ENCODE assay signal across 8 cellular contexts in genomic region chr1:232628335-232629214, GRCh38. TPM values are rescaled to one million over a fixed set of nuclear protein-coding genes. Genes with fewer than 3 reads are reported as not detected.
A peak's percentile ranks its signal among the peaks of the same experiment; 100 is the strongest.
DNase-seq lines count a peak whose midpoint lies in the region; ATAC-seq and TF ChIP-seq lines count a peak whose summit lies in the region.

No MANE protein-coding gene starts in this region.

- H3K9ac ChIP-seq in HUES64 (ENCODE audit: low read depth, low read length), result peak overlapping the region; percentile 55; the same call in 1 of the 2 replicates

- H3K27me3 ChIP-seq in CD8-positive, alpha-beta T cell (ENCODE audit: insufficient read depth, low read length), result peaks cover 5% of the 10 kb centered on the region
- peaks cover 37% of the 10 kb centered on the region for H3K27me3 ChIP-seq in HUES64 (ENCODE audit: insufficient read depth, low read length)
- no peaks in the 10 kb centered on the region for H3K27me3 ChIP-seq in ovary

- H3K4me1 ChIP-seq in CD8-positive, alpha-beta T cell (ENCODE audit: insufficient read depth, low read length), result peaks cover 9% of the 10 kb centered on the region
- H3K4me1 ChIP-seq in HUES64 (ENCODE audit: insufficient read depth, low read length), result peaks cover 28% of the 10 kb centered on the region
- no peaks in the 10 kb centered on the region for H3K4me1 ChIP-seq in ovary (ENCODE audit: insufficient read depth)

- peaks cover 24% of the 10 kb centered on the region for H3K27me3 Mint-ChIP-seq in CD8-positive, alpha-beta T cell (ENCODE audit: low read depth)

- no peaks in the 10 kb centered on the region for H3K36me3 ChIP-seq in CD8-positive, alpha-beta T cell (ENCODE audit: insufficient read depth, low read length)
- no peaks in the 10 kb centered on the region for H3K36me3 ChIP-seq in HUES64 (ENCODE audit: insufficient read depth, low read length)
- no peaks in the 10 kb centered on the region for H3K36me3 ChIP-seq in ovary

- intact Hi-C loops in CD8-positive, alpha-beta T cell (cut with DNase I, micrococcal nuclease), result loop anchor here (5.0 to 10.0 kb wide), 3 partner anchors 174 to 1291 kb away; partner anchors contain the start of genes EXOC8 (in 1 of the 2) and SPRTN (in 1 of the 2)
- intact Hi-C loops in ovary (cut with DNase I), result loop anchor here in 1 of 4 donors (5.0 kb wide), 1 partner anchor 761 kb away; no protein-coding TSS in a partner anchor

- no peaks in the 10 kb centered on the region for H3K9me3 ChIP-seq in CD8-positive, alpha-beta T cell (ENCODE audit: low read length)
- H3K9me3 ChIP-seq in HUES64 (ENCODE audit: insufficient read depth, low read depth, low read length), result no peaks in the 10 kb centered on the region
- no peaks in the 10 kb centered on the region for H3K9me3 ChIP-seq in ovary

- CTCF ChIA-PET in CD8-positive, alpha-beta T cell (lab: Charles Lee), result interaction anchor here (1.0 to 3.0 kb wide), 9 partner anchors 9 to 872 kb away, joined by 3 to 24 read pairs (median 5); no protein-coding TSS in a partner anchor

- POLR2A ChIA-PET in CD8-positive, alpha-beta T cell (lab: Charles Lee), result no interaction called here

- H3K4me3 ChIP-seq in CD8-positive, alpha-beta T cell (ENCODE audit: low read depth, low read length), result no peak overlapping the region
- H3K4me3 ChIP-seq in HUES64 (ENCODE audit: low read length) (peak overlapping the region; percentile 78), ovary (peak overlapping the region; percentile 73)

- no peak for ATAC-seq in CD8-positive, alpha-beta T cell
- ATAC-seq in HG02798 (IDR thresholded peaks at IDR 0.05; ENCODE audit: poor library complexity, unreplicated experiment), result no peak
- no peak for ATAC-seq in HG02678 (IDR thresholded peaks at IDR 0.05; ENCODE audit: unreplicated experiment)

- H3K27ac Mint-ChIP-seq in CD8-positive, alpha-beta T cell, result no peak overlapping the region

- peak overlapping the region; percentile 83 for H3K4me3 Mint-ChIP-seq in CD8-positive, alpha-beta T cell

- no peak overlapping the region for H3K27ac ChIP-seq in CD8-positive, alpha-beta T cell (ENCODE audit: low read depth, low read length)
- H3K27ac ChIP-seq in HUES64 (ENCODE audit: low read depth, low read length) (no peak overlapping the region), VCaP (peak overlapping the region; percentile 84), ovary (peak overlapping the region in 1 of 2 donors; percentile 3)

- TF ChIP-seq EP300 in ovary (IDR thresholded peaks at IDR 0.05), result no peak

- no peaks in the 10 kb centered on the region for H3K36me3 Mint-ChIP-seq in CD8-positive, alpha-beta T cell

- WGBS in HUES64, result 12% methylated on average over 9 of the region's 11 CpGs
- WGBS in ovary, 3 donors, result 5 to 13% (median 8%) methylated on average over 11 of the region's 11 CpGs

- no peaks in the 10 kb centered on the region for H3K9me3 Mint-ChIP-seq in CD8-positive, alpha-beta T cell

- DNase-seq in CD8-positive, alpha-beta T cell, result no peak
- DNase-seq in fibroblast of peridontal ligament (ENCODE audit: extremely low read depth) (peak; percentile 74), ovary (no peak), middle frontal gyrus (ENCODE audit: extremely low spot score, low spot score) (no peak)

- peaks cover 22% of the 10 kb centered on the region for H3K4me1 Mint-ChIP-seq in CD8-positive, alpha-beta T cell (ENCODE audit: low read depth)

- no peak for TF ChIP-seq POLR2A in ovary (IDR thresholded peaks at IDR 0.05)

- no peak for TF ChIP-seq CTCF in CD8-positive, alpha-beta T cell (IDR thresholded peaks at IDR 0.05)
- TF ChIP-seq CTCF in VCaP (conservative IDR thresholded peaks at IDR 0.05) (peak; percentile 65), ovary (IDR thresholded peaks at IDR 0.05) (peak in 1 of 3 donors; percentile 32)

RNA-seq across cellular contexts. Expression of gene SIPA1L2, which starts 1.4 kb away (rescaled TPM):
- total RNA-seq in CD8-positive, alpha-beta T cell, result 1 to 10 TPM; 2.1 to 2.2 TPM
- polyA plus RNA-seq in HUES64 (2013, experiment 1 of 2), result 21.1 TPM
- 23.6 TPM for polyA plus RNA-seq in HUES64 (2013, experiment 2 of 2)
- total RNA-seq in ovary, result 10 to 100 TPM; 12.9 to 52.9 (median 31.7) TPM
- polyA plus RNA-seq in ovary, result 10 to 100 TPM; 12.3 to 17.7 TPM

Comparison
In these comparisons a context has a peak if more than half of its experiments do, and no peak if none do; other contexts are left out.
1. RNA of gene SIPA1L2, which starts 1.4 kb away (total RNA-seq): 12.9 to 52.9 TPM in ovary; 2.1 to 2.2 TPM in CD8-positive, alpha-beta T cell; every median in the first group is over 4 times any median in the second.